In the genomic region with DNA sequence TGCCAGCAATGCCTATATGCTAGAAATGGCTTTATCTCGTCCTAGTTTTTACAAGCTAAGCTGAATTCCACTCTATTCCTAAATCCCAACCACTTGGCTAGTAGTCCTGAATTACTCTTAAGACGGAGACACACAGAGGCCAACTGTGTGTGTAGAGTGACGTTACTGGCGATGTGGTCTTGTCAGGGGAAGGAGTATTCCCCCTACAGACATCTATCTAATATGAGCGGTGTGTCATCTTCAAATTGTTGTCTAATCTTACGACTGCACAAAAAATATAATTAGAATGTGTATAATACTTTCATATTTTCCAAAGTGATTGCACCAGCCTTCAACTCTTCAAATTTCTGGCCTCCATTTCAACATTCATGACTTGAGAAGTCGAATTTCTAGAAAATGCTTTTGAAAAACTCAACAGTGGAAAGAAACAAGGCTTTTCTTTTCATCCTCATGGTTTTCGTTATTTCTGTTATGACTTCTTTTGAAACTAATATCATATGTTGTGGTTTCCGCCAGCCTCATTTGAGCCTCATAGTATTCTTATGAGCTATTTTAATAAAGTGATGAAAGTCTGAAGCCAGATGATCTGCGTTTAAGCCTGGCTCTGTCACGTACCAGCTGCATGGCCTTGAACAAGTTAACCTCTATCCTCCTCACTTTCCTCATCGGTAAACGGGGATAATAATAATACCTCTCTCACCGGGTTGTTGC, we compare ENCODE assay signal across 17 cellular contexts.
DNase-seq lines count a peak whose midpoint lies in the region; ATAC-seq and TF ChIP-seq lines count a peak whose summit lies in the region.
"Had no signal": no experiment of that assay in that cellular context is flagged by ENCODE, and none has a peak within 500 bp of the region (broad histone marks: within the 10 kb centered on the region; RNA-seq: fewer than 3 reads in every experiment).

No MANE protein-coding gene starts in this region.

- no peak overlapping the region for H3K4me3 ChIP-seq in AG10803 (ENCODE audit: low read length)
- no peak overlapping the region for H3K4me3 ChIP-seq in fibroblast of mammary gland (ENCODE audit: control insufficient read depth, low read depth, low read length)
- no peak overlapping the region for H3K4me3 ChIP-seq in WERI-Rb-1 (ENCODE audit: low read depth, low read length)
- H3K4me3 ChIP-seq: tibial artery had no signal

- H3K27me3 ChIP-seq in WERI-Rb-1 (ENCODE audit: insufficient read depth, low read depth, severe bottlenecking) = no peaks in the 10 kb centered on the region
- H3K27me3 ChIP-seq: tibial artery had no signal

- ATAC-seq in GM19025 (IDR thresholded peaks at IDR 0.05; ENCODE audit: low read depth, unreplicated experiment) (peak; percentile 82), HG03159 (IDR thresholded peaks at IDR 0.05; ENCODE audit: unreplicated experiment) (peak; percentile 58), left lobe of liver (no peak)

- H3K9me3 ChIP-seq in WERI-Rb-1 (ENCODE audit: severe bottlenecking) = no peaks in the 10 kb centered on the region
- H3K9me3 ChIP-seq: tibial artery had no signal

- TF ChIP-seq CTCF in AG10803 (conservative IDR thresholded peaks at IDR 0.05; ENCODE audit: low read length) = no peak
- TF ChIP-seq CTCF in fibroblast of mammary gland (conservative IDR thresholded peaks at IDR 0.05; ENCODE audit: control insufficient read depth, insufficient read depth, low read depth, low read length) = no peak
- no peak for TF ChIP-seq CTCF in WERI-Rb-1 (IDR thresholded peaks at IDR 0.05; ENCODE audit: low read depth, low read length)

- DNase-seq in AG10803 (ENCODE audit: low read depth) (peak; percentile 97), fibroblast of mammary gland (ENCODE audit: low read depth) (peak; percentile 55), OCI-M1 (lab: John Stamatoyannopoulos, UW) (no peak), WERI-Rb-1 (no peak), NCI-H2227 (lab: John Stamatoyannopoulos, UW; ENCODE audit: unreplicated experiment) (no peak), left lobe of liver (ENCODE audit: low spot score) (no peak)
- DNase-seq: ACHN; activated naive CD4-positive, alpha-beta T cell treated with anti-CD3 and anti-CD28 coated beads, Interleukin-2, amount 50 U/mL, for 16 hours; COR-L47; effector memory CD4-positive, alpha-beta T cell; kidney glomerular epithelial cell; NK-92 treated with Interleukin-12 subunit alpha and Interleukin-12 subunit beta, amount 100 ng/mL, for 24 hours; posterior cingulate gyrus; SIG-M5; tibial artery had no signal

- H3K36me3 ChIP-seq in WERI-Rb-1 = peaks cover 20% of the 10 kb centered on the region

- no peak overlapping the region for H3K27ac ChIP-seq in WERI-Rb-1
- H3K27ac ChIP-seq: tibial artery had no signal

Comparison
In these comparisons a context has a peak if more than half of its experiments do, and no peak if none do; other contexts are left out.
1. DNase-seq: peak in AG10803 (single experiment) and fibroblast of mammary gland (single experiment); none in OCI-M1 (single experiment), WERI-Rb-1 (single experiment), NCI-H2227 (single experiment) and left lobe of liver (single experiment).